ENCODE assay signal across 8 cellular contexts in the genomic region with DNA sequence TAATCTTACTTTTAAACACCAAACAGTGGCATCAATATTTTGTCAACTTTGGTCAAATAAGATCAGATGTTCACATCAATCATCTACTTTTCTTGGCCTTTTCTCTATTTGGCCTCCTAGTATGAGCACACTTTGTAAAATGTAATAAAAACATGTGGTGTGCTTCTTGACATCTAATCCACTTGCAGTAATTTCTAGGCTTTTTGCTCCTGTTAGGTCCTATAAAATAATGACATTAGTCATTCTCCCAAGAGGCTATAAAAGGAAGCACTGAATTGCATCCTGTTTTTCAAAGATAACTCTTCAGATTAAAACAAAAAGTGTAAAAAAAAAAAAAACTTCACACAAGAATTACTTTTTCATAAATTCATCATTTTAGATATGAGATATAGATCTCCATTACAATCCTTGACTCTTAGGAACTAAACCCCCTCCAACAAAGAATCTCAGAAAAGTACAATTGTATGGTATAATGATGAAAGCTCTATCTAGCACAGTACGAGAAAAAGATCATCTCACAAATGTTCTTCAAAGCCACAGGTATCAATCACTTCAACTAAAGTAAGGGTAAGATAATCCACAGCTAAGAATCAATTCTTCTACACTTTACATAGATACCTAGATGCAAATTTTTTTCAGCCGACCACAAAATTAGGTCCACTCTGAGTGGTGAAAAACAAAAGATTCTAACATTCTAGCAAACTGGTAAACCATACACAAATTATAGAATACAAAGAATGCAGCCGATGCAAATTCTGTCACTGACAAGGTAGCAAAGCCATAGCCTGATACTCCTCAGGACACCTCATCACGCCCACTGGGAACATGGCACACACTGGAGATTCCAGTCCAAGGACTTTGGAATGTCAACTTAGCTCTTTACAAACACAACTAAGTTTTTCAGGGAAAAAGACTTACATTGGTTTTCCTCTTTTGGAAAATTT. TPM values are rescaled to one million over a fixed set of nuclear protein-coding genes. Genes with fewer than 3 reads are reported as not detected.
A peak's percentile ranks its signal among the peaks of the same experiment; 100 is the strongest.
DNase-seq lines count a peak whose midpoint lies in the region; ATAC-seq, FAIRE-seq and TF ChIP-seq lines count a peak whose summit lies in the region.

No MANE protein-coding gene starts in this region.

- no peak overlapping the region for H3K4me3 Mint-ChIP-seq in astrocyte (ENCODE audit: unreplicated experiment)

- H3K4me1 Mint-ChIP-seq in astrocyte (ENCODE audit: low read depth, unreplicated experiment), result peaks cover 10% of the 10 kb centered on the region

- H3K4me3 ChIP-seq in astrocyte (ENCODE audit: insufficient read depth, low read depth, low read length), result peak overlapping the region; percentile 75
- H3K4me3 ChIP-seq in sigmoid colon, result peak overlapping the region; percentile 64 to 75 (median 73)

- H3K9me3 Mint-ChIP-seq in astrocyte (ENCODE audit: unreplicated experiment), result no peaks in the 10 kb centered on the region

- no peak for DNase-seq in GM12892 (ENCODE audit: insufficient read length)
- DNase-seq in astrocyte (ENCODE audit: low read depth), result no peak
- no peak for DNase-seq in sigmoid colon
- DNase-seq in iPS-NIHi11 (ENCODE audit: low spot score), result no peak
- DNase-seq in anterior cingulate cortex (lab: John Stamatoyannopoulos, UW), result no peak
- no peak for DNase-seq in COLO829 (ENCODE audit: low spot score)

- TF ChIP-seq POLR2A in GM12892 (IDR thresholded peaks at IDR 0.05; ENCODE audit: low read depth, low read length), result 0 out of 2 replicates have a peak, but pooled peaks have one; percentile 19
- no peak for TF ChIP-seq POLR2A in sigmoid colon (IDR thresholded peaks at IDR 0.05)

- FAIRE-seq in GM12892 (lab: Jason Lieb, UNC), result no peak
- no peak for FAIRE-seq in astrocyte (lab: Jason Lieb, UNC)

- intact Hi-C loops in sigmoid colon (cut with DNase I), result loop anchor here (5.0 kb wide), 2 partner anchors 80 to 140 kb away; no protein-coding TSS in a partner anchor

- no peaks in the 10 kb centered on the region for H4K20me1 ChIP-seq in astrocyte (ENCODE audit: insufficient read depth, low read length)

- H3K9ac ChIP-seq in astrocyte (ENCODE audit: low read length), result no peak overlapping the region

- no peak overlapping the region for H3K27ac ChIP-seq in astrocyte (ENCODE audit: low read depth, low read length)
- H3K27ac ChIP-seq in sigmoid colon, result peak overlapping the region; percentile 59 to 90 (median 88)

- H3K27me3 Mint-ChIP-seq in astrocyte (ENCODE audit: low read depth, unreplicated experiment), result peaks cover 21% of the 10 kb centered on the region

- H3K36me3 Mint-ChIP-seq in astrocyte (ENCODE audit: low read depth, unreplicated experiment), result peaks cover 3% of the 10 kb centered on the region

- no peak overlapping the region for H3K27ac Mint-ChIP-seq in astrocyte (ENCODE audit: unreplicated experiment)

- peaks cover 10% of the 10 kb centered on the region for H3K27me3 ChIP-seq in astrocyte (ENCODE audit: insufficient read depth, low read length)
- H3K27me3 ChIP-seq in sigmoid colon, result no peaks in the 10 kb centered on the region

- H3K79me2 ChIP-seq in astrocyte (ENCODE audit: insufficient read depth, low read length), result no peaks in the 10 kb centered on the region

- peak; percentile 12 for ATAC-seq in HG03095 (IDR thresholded peaks at IDR 0.05; ENCODE audit: unreplicated experiment)
- ATAC-seq in GM18909 (IDR thresholded peaks at IDR 0.05; ENCODE audit: poor library complexity, unreplicated experiment), result no peak

- no peak overlapping the region for H2AFZ ChIP-seq in astrocyte (ENCODE audit: low read depth, low read length)

- TF ChIP-seq CTCF in astrocyte (IDR thresholded peaks at IDR 0.05; ENCODE audit: insufficient read depth, low read depth, low read length) (no peak), sigmoid colon (IDR thresholded peaks at IDR 0.05) (no peak)

- H3K4me2 ChIP-seq in astrocyte (ENCODE audit: low read length), result peak overlapping the region; percentile 95

- no peak for TF ChIP-seq EP300 in sigmoid colon (IDR thresholded peaks at IDR 0.05)

- H3K36me3 ChIP-seq in astrocyte (ENCODE audit: insufficient read depth, low read length), result no peaks in the 10 kb centered on the region
- H3K36me3 ChIP-seq in sigmoid colon, result no peaks in the 10 kb centered on the region

- no peaks in the 10 kb centered on the region for H3K9me3 ChIP-seq in astrocyte (ENCODE audit: insufficient read depth, low read depth, low read length)
- H3K9me3 ChIP-seq in sigmoid colon, result no peaks in the 10 kb centered on the region

- WGBS in sigmoid colon, 2 donors, result 40 to 52% methylated on average over 4 of the region's 4 CpGs

- H3K4me1 ChIP-seq in astrocyte (ENCODE audit: insufficient read depth, low read length) (peaks cover 16% of the 10 kb centered on the region), sigmoid colon (peaks cover 0 to 60% (median 26%) of the 10 kb centered on the region in 4 donors)

RNA-seq across cellular contexts. Expression of gene BCL2, which starts 2.7 kb away (rescaled TPM):
- polyA plus RNA-seq in GM12892 (2012; ENCODE audit: missing spikeins), result 47.4 TPM
- total RNA-seq in astrocyte (1.0 and 1.7 TPM in 2 replicates), sigmoid colon (10 to 100 TPM; 11.3 to 25.7 (median 18.1) TPM)
- 1 to 10 TPM; 2.8 to 9.7 (median 3.6) TPM for polyA plus RNA-seq in sigmoid colon

RNA-seq across cellular contexts. Expression of gene KDSR, which starts 50.1 kb away (rescaled TPM):
- polyA plus RNA-seq in GM12892 (2012; ENCODE audit: missing spikeins), result 17.8 TPM
- 43.7 and 47.4 TPM in 2 replicates for total RNA-seq in astrocyte
- 10 to 100 TPM; 33.2 to 50.5 (median 42.7) TPM for total RNA-seq in sigmoid colon
- polyA plus RNA-seq in sigmoid colon, result 10 to 100 TPM in 2 of 3 donors, 1 to 10 TPM in 1; 7.6 to 19.3 (median 10.8) TPM
